12 cellular contexts compared by ENCODE assay signal in the genomic region with DNA sequence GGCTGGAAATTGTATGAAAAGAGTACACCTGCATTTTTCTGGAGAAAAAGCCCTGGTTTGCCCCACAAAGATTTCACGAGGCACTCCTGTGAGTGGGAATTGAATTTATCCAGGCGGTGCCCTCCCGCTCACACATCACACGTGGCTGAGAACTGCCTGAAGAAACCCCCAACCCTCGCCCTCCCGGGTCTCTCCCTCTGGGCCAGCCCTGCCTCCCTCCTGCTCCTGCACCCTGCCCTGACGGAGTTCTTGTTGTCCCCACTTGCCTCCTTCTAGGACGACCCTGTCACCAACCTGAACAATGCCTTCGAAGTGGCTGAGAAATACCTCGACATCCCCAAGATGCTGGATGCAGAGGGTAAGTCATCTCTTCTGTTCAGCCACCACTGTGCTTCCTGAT. TPM values are rescaled to one million over a fixed set of nuclear protein-coding genes. Genes with fewer than 3 reads are reported as not detected.
A peak's percentile ranks its signal among the peaks of the same experiment; 100 is the strongest.
DNase-seq lines count a peak whose midpoint lies in the region; ATAC-seq and TF ChIP-seq lines count a peak whose summit lies in the region.
"Had no signal": no experiment of that assay in that cellular context is flagged by ENCODE, and none has a peak within 500 bp of the region (broad histone marks: within the 10 kb centered on the region; RNA-seq: fewer than 3 reads in every experiment).

No MANE protein-coding gene starts in this region.

- peaks cover 99% of the 10 kb centered on the region for H3K4me1 ChIP-seq in Panc1 (ENCODE audit: control insufficient read depth, insufficient read depth, low read length)
- peaks cover 10 to 18% of the 10 kb centered on the region in 2 donors for H3K4me1 ChIP-seq in mucosa of rectum (ENCODE audit: control insufficient read depth in 2 of 2, insufficient read depth in 2 of 2, low read length in 2 of 2)

- no peak for DNase-seq in Panc1 (ENCODE audit: low read depth, low spot score)
- DNase-seq in islet precursor cell: no peak
- no peak for DNase-seq in NOMO-1 (lab: John Stamatoyannopoulos, UW; ENCODE audit: unreplicated experiment in 2 of 2)
- DNase-seq in GOT3 (lab: John Stamatoyannopoulos, UW): no peak
- DNase-seq: DMS 273 treated with DMSO at 0.1 percent for 48 hours, immature natural killer cell, NCI-H1694 treated with DMSO at 0.1 percent for 48 hours, NCI-H510A had no signal

- H3K36me3 ChIP-seq in Panc1 (ENCODE audit: control insufficient read depth, insufficient read depth, low read length) (peaks cover 95% of the 10 kb centered on the region), mucosa of rectum (ENCODE audit: control insufficient read depth in 2 of 2, insufficient read depth in 2 of 2, low read length in 2 of 2) (peaks cover 93 to 97% of the 10 kb centered on the region in 2 donors)

- H3K4me3 ChIP-seq in Panc1 (ENCODE audit: low read depth in 2 of 2, low read length in 2 of 2): no peak overlapping the region
- H3K4me3 ChIP-seq in mucosa of rectum (ENCODE audit: low read length in 2 of 2): no peak overlapping the region

- ATAC-seq in Panc1: no peak
- ATAC-seq: SK-N-SH treated with all-trans-retinoic acid at 6 μM for 48 hours had no signal

- CTCF ChIA-PET in Panc1 (lab: Charles Lee): no interaction called here

- no peak overlapping the region for H3K9ac ChIP-seq in mucosa of rectum (ENCODE audit: low read depth in 1 of 2, low read length in 2 of 2)

- H3K9me3 ChIP-seq in Panc1 (ENCODE audit: control insufficient read depth, insufficient read depth, low read depth, low read length) (no peaks in the 10 kb centered on the region), mucosa of rectum (ENCODE audit: control insufficient read depth in 2 of 2, low read length in 2 of 2) (no peaks in the 10 kb centered on the region)

- intact Hi-C loops in Panc1 (cut with micrococcal nuclease; ENCODE audit: unreplicated experiment): no loop called here

- BruUV-seq in Panc1 (replicated peaks; lab: Mats Ljungman, UMichigan): no TSS peak

- H3K27me3 ChIP-seq in Panc1 (ENCODE audit: control insufficient read depth, insufficient read depth, low read length) (no peaks in the 10 kb centered on the region), mucosa of rectum (ENCODE audit: control insufficient read depth in 2 of 2, insufficient read depth in 2 of 2, low read length in 2 of 2) (no peaks in the 10 kb centered on the region)

- H3K27ac ChIP-seq in Panc1 (ENCODE audit: low read length) (peak overlapping the region; percentile 65), cingulate gyrus (ENCODE audit: low read depth, low read length) (peak overlapping the region; percentile 82), mucosa of rectum (ENCODE audit: low read depth in 2 of 2, low read length in 2 of 2) (peak overlapping the region; percentile 14 to 24), temporal lobe (ENCODE audit: low read depth, low read length) (peak overlapping the region; percentile 85)

- in situ Hi-C loops in Panc1 (cut with HindIII; ENCODE audit: low pct_unique_long_range_greater_than_20kb, low sequenced_read_pairs): no loop called here

- POLR2A ChIA-PET in Panc1 (lab: Charles Lee): no interaction called here

- no peak for TF ChIP-seq CTCF in Panc1 (IDR thresholded peaks at IDR 0.05)

RNA-seq across cellular contexts. Expression of a gene that starts 35.2 kb away (rescaled TPM):
- 58.5 TPM for total RNA-seq in Panc1 (2021; ENCODE audit: unreplicated experiment)
- 81.4 TPM for polyA plus RNA-seq in Panc1 (2012; ENCODE audit: insufficient read length)
- total RNA-seq in temporal lobe: 0.25 TPM

Comparison
In these comparisons a context has a peak if more than half of its experiments do, and no peak if none do; other contexts are left out.
1. H3K27ac ChIP-seq: peak in every context shown above with its lines; median percentile 85 in temporal lobe; 82 in cingulate gyrus; 65 in Panc1; 19 in mucosa of rectum.
2. RNA of a gene that starts 35.2 kb away (total RNA-seq): 58.5 TPM in Panc1 (single experiment); 0.25 TPM in temporal lobe (single experiment); every median in the first group is over 10 times any median in the second.